In genomic region chr5:14204785-14205321, GRCh38 we compare ENCODE assay signal across 8 cellular contexts.
DNase-seq lines count a peak whose midpoint lies in the region; ATAC-seq and TF ChIP-seq lines count a peak whose summit lies in the region.

No MANE protein-coding gene starts in this region.

- TF ChIP-seq POLR2A in body of pancreas (IDR thresholded peaks at IDR 0.05): peak in 1 of 3 donors; percentile 33

- ATAC-seq in body of pancreas: peak; percentile 88
- ATAC-seq in left lung: peak; percentile 68
- peak; percentile 79 for ATAC-seq in upper lobe of right lung
- no peak for ATAC-seq in HG02588 (IDR thresholded peaks at IDR 0.05; ENCODE audit: unreplicated experiment)

- intact Hi-C loops in body of pancreas (cut with DNase I) (no loop called here), left lung (cut with DNase I) (no loop called here), upper lobe of right lung (cut with DNase I) (no loop called here)

- H3K4me1 ChIP-seq in BLaER1 treated with 17β-estradiol and CSF1 and Interleukin-3, amounts not matched to agents 10 nM and 100 nM: peaks cover 84 to 99% (median 96%) of the 10 kb centered on the region in 10 experiments
- H3K4me1 ChIP-seq in body of pancreas (peaks cover 22% of the 10 kb centered on the region), left lung (peaks cover 36 to 78% of the 10 kb centered on the region in 2 donors), upper lobe of right lung (peaks cover 50% of the 10 kb centered on the region)

- peak overlapping the region; percentile 64 to 80 (median 72); a peak in 21 of 22 replicates for H3K9ac ChIP-seq in BLaER1 treated with 17β-estradiol and CSF1 and Interleukin-3, amounts not matched to agents 10 nM and 100 nM

- peak overlapping the region; percentile 75 to 92 (median 84) for H3K4me2 ChIP-seq in BLaER1 treated with 17β-estradiol and CSF1 and Interleukin-3, amounts not matched to agents 10 nM and 100 nM

- peak overlapping the region; percentile 48 to 91 (median 85) for H3K27ac ChIP-seq in BLaER1 treated with 17β-estradiol and CSF1 and Interleukin-3, amounts not matched to agents 10 nM and 100 nM
- H3K27ac ChIP-seq in body of pancreas (peak overlapping the region; percentile 13 to 76 (median 42)), left lung (peak overlapping the region; percentile 69 to 77), upper lobe of right lung (peak overlapping the region; percentile 48)

- peaks cover 0 to 12% (median 0%) of the 10 kb centered on the region in 11 experiments; a peak in 3 of 22 replicates for H3K36me3 ChIP-seq in BLaER1 treated with 17β-estradiol and CSF1 and Interleukin-3, amounts not matched to agents 10 nM and 100 nM
- H3K36me3 ChIP-seq in body of pancreas (replicated peaks in 1 of 2; ENCODE audit: insufficient read depth in 1 of 2, low read depth in 2 of 2) (no peaks in the 10 kb centered on the region), left lung (no peaks in the 10 kb centered on the region), upper lobe of right lung (no peaks in the 10 kb centered on the region)

- 22 to 34% methylated on average over 9 of the region's 9 CpGs for WGBS in body of pancreas, 2 donors

- H3K27me3 ChIP-seq in BLaER1 treated with 17β-estradiol and CSF1 and Interleukin-3, amounts not matched to agents 10 nM and 100 nM: no peaks in the 10 kb centered on the region
- no peaks in the 10 kb centered on the region for H3K27me3 ChIP-seq in body of pancreas
- no peaks in the 10 kb centered on the region for H3K27me3 ChIP-seq in left lung
- no peaks in the 10 kb centered on the region for H3K27me3 ChIP-seq in upper lobe of right lung

- TF ChIP-seq CTCF in body of pancreas (IDR thresholded peaks at IDR 0.05): no peak
- TF ChIP-seq CTCF in left lung (IDR thresholded peaks at IDR 0.05): no peak
- TF ChIP-seq CTCF in upper lobe of right lung (IDR thresholded peaks at IDR 0.05): no peak

- peaks cover 0 to 16% (median 10%) of the 10 kb centered on the region in 11 experiments; a peak in 12 of 22 replicates for H3K9me3 ChIP-seq in BLaER1 treated with 17β-estradiol and CSF1 and Interleukin-3, amounts not matched to agents 10 nM and 100 nM (replicated peaks in 1 of 11)
- no peaks in the 10 kb centered on the region for H3K9me3 ChIP-seq in body of pancreas
- no peaks in the 10 kb centered on the region for H3K9me3 ChIP-seq in left lung
- H3K9me3 ChIP-seq in upper lobe of right lung: no peaks in the 10 kb centered on the region

- H3K4me3 ChIP-seq in BLaER1 treated with 17β-estradiol and CSF1 and Interleukin-3, amounts not matched to agents 10 nM and 100 nM: peak overlapping the region in 8 of 10 experiments; percentile 16 to 55 (median 38); a peak in 12 of 20 replicates
- H3K4me3 ChIP-seq in body of pancreas (no peak overlapping the region), left lung (no peak overlapping the region), upper lobe of right lung (peak overlapping the region; percentile 7)

- DNase-seq in LHCN-M2 (ENCODE audit: low read depth) (peak; percentile 87), body of pancreas (peak; percentile 47 to 74 (median 62)), left lung (peak in 1 of 2 donors; percentile 73), upper lobe of right lung (peak; percentile 74), T-helper 9 cell (no peak)
- DNase-seq in stimulated activated CD4-positive, alpha-beta T cell treated with anti-CD3 and anti-CD28 coated beads, Interleukin-4, amount 100 ng/mL, for 4 hours: no peak

- H4K20me1 ChIP-seq in BLaER1 treated with 17β-estradiol and CSF1 and Interleukin-3, amounts not matched to agents 10 nM and 100 nM: peaks cover 3 to 76% (median 22%) of the 10 kb centered on the region in 11 experiments; a peak in 16 of 22 replicates

Comparison
In these comparisons a context has a peak if more than half of its experiments do, and no peak if none do; other contexts are left out.
1. H3K4me3 ChIP-seq: peak in BLaER1 treated with 17β-estradiol and CSF1 and Interleukin-3, amounts not matched to agents 10 nM and 100 nM (8 of 10) and upper lobe of right lung (single experiment); none in body of pancreas (0 of 2) and left lung (0 of 2).
2. DNase-seq: peak in LHCN-M2 (single experiment), body of pancreas (4 of 4) and upper lobe of right lung (single experiment); none in T-helper 9 cell (single experiment) and stimulated activated CD4-positive, alpha-beta T cell treated with anti-CD3 and anti-CD28 coated beads, Interleukin-4, amount 100 ng/mL, for 4 hours (0 of 2).
3. Peak in every context shown above with its lines, with median percentiles within 50 percentile points of each other: H3K27ac ChIP-seq.